Comparison of ENCODE assay signal across 28 cellular contexts in the genomic region with DNA sequence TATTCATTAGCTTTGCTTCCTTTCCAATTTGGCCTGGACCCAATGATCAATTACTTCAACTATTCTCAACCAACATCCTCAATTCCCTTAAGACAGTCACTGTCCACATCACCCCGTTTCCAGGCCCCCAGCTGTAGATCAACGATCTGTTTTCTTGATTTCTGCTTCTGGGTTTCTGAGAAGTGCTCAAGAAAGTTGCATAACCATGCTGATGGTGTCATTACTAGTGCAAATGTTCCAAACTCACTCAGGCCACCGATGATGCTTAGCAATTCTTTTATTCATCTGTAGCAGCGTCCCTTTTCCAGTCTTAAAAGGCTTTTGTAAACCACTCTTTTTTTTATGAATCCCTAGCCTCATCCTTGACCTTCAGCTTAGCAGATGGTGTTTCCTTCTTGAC.
DNase-seq lines count a peak whose midpoint lies in the region; ATAC-seq and TF ChIP-seq lines count a peak whose summit lies in the region.
"Had no signal": no experiment of that assay in that cellular context is flagged by ENCODE, and none has a peak within 500 bp of the region (broad histone marks: within the 10 kb centered on the region; RNA-seq: fewer than 3 reads in every experiment).

No MANE protein-coding gene starts in this region.

- no peaks in the 10 kb centered on the region for H3K79me2 ChIP-seq in mesendoderm (ENCODE audit: control insufficient read depth, insufficient read depth, low read length)

- no peak overlapping the region for H2BK120ac ChIP-seq in mesendoderm (ENCODE audit: low read depth, low read length)

- no peaks in the 10 kb centered on the region for H3K9me3 ChIP-seq in right atrium auricular region

- H3K4me3 ChIP-seq in right atrium auricular region (no peak overlapping the region), mesendoderm (ENCODE audit: low read length) (no peak overlapping the region)

- peak; percentile 86 for ATAC-seq in Right ventricle myocardium inferior
- peak; percentile 96 for ATAC-seq in sciatic nerve
- ATAC-seq in left colon: no peak
- ATAC-seq: activated CD8-positive, alpha-beta memory T cell treated with anti-CD3 and anti-CD28 coated beads, Interleukin-2, amount 10 ng/mL, durations not matched to agents 7 days and 5 days; activated T-cell treated with anti-CD3 and anti-CD28 coated beads, Interleukin-2, amount 50 U/mL, for 72 hours; CD8-positive, alpha-beta T cell; foreskin keratinocyte; natural killer cell treated with Interleukin-12 subunit alpha and Interleukin-12 subunit beta and Interleukin-15 and Interleukin-18, amount 100 ng/mL, for 72 hours; WTC11 had no signal

- DNase-seq in Right ventricle myocardium inferior (ENCODE audit: missing footprints) (no peak), right atrium auricular region (ENCODE audit: low spot score) (no peak), fibroblast of peridontal ligament (ENCODE audit: extremely low read depth) (peak; percentile 43), sciatic nerve (ENCODE audit: low spot score) (no peak), NCI-H1105 (lab: John Stamatoyannopoulos, UW) (no peak), left colon (no peak), mesendoderm (no peak), superior temporal gyrus (ENCODE audit: extremely low spot score) (no peak)
- DNase-seq: activated CD8-positive, alpha-beta memory T cell treated with anti-CD3 and anti-CD28 coated beads, Interleukin-2, amount 10 ng/mL, durations not matched to agents 7 days and 5 days; activated naive CD4-positive, alpha-beta T cell; activated T-cell treated with anti-CD3 and anti-CD28 coated beads, Interleukin-2, amount 50 U/mL, for 72 hours; CD8-positive, alpha-beta T cell; DMS 273 treated with DMSO at 0.1 percent for 48 hours; EL; foreskin keratinocyte; hippocampal formation; left cardiac atrium; midbrain; NCI-H1092; NCI-H187 treated with DMSO at 0.1 percent for 48 hours; NCI-H524 treated with DMSO at 0.1 percent for 48 hours; retina; SIG-M5; stimulated activated CD4-positive, alpha-beta T cell treated with anti-CD3 and anti-CD28 coated beads, Interleukin-2, amount 100 ng/mL, for 48 hours; substantia nigra had no signal

- H3K4me2 ChIP-seq in mesendoderm (ENCODE audit: low read length): no peak overlapping the region

- intact Hi-C loops in Right ventricle myocardium inferior (cut with DNase I) (no loop called here), sciatic nerve (cut with DNase I) (no loop called here), left colon (cut with DNase I, micrococcal nuclease) (no loop called here)

- H3K23ac ChIP-seq in mesendoderm (ENCODE audit: low read length): no peak overlapping the region

- no peaks in the 10 kb centered on the region for H3K79me1 ChIP-seq in mesendoderm (ENCODE audit: low read length)

- no peak overlapping the region for H3K9ac ChIP-seq in mesendoderm (ENCODE audit: low read length)

- no peak overlapping the region for H3K4ac ChIP-seq in mesendoderm (ENCODE audit: low read depth, low read length)

- H3K27me3 ChIP-seq in right atrium auricular region (no peaks in the 10 kb centered on the region), mesendoderm (ENCODE audit: insufficient read depth, low read length, poor library complexity) (no peaks in the 10 kb centered on the region)
- H3K27me3 ChIP-seq: foreskin keratinocyte had no signal

- no peak overlapping the region for H2BK5ac ChIP-seq in mesendoderm (ENCODE audit: low read length)

- H3K27ac ChIP-seq in right atrium auricular region (peak overlapping the region in 1 of 2 donors; percentile 66), mesendoderm (ENCODE audit: low read depth, low read length) (no peak overlapping the region)
- H3K27ac ChIP-seq: foreskin keratinocyte, HL-60 had no signal

- H3K4me1 ChIP-seq in right atrium auricular region (no peaks in the 10 kb centered on the region), mesendoderm (ENCODE audit: control insufficient read depth, low read depth, low read length) (no peaks in the 10 kb centered on the region)

- no peak overlapping the region for H2AK5ac ChIP-seq in mesendoderm (ENCODE audit: low read length)

- H3K56ac ChIP-seq in mesendoderm (ENCODE audit: low read length): no peak overlapping the region

- no peak overlapping the region for H3K18ac ChIP-seq in mesendoderm (ENCODE audit: low read length)

- no peak overlapping the region for H2BK15ac ChIP-seq in mesendoderm (replicated peaks; ENCODE audit: low read depth)

- WGBS in mesendoderm (ENCODE audit: extremely low coverage, insufficient coverage, low lambda C conversion rate): no CpG with 5 or more reads among the region's 4 CpGs

- no peak overlapping the region for H4K5ac ChIP-seq in mesendoderm (ENCODE audit: low read length)

- no peak for TF ChIP-seq CTCF in right atrium auricular region (IDR thresholded peaks at IDR 0.05)

- H4K8ac ChIP-seq in mesendoderm (ENCODE audit: low read depth, low read length): no peak overlapping the region

- no peaks in the 10 kb centered on the region for H3K36me3 ChIP-seq in right atrium auricular region
- no peaks in the 10 kb centered on the region for H3K36me3 ChIP-seq in mesendoderm (ENCODE audit: control insufficient read depth, insufficient read depth, low read length)
